In the genomic region with DNA sequence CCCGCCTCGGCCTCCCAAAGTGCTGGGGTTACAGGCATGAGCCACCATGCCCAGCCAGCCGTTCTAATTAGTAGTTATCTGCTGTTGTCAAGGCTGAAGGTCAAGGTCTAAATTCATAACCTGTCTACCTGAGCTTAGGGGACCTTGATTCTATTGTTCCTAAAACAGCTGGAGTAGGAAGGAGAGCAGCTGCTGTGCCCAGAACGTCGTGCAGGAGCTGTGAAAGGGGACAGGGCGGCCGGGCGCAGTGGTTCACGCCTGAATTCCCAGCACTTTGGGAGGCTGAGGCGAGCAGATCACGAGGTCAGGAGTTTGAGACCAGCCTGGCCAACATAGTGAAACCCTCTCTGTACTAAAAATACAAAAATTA, we compare ENCODE assay signal across 25 cellular contexts. TPM values are rescaled to one million over a fixed set of nuclear protein-coding genes. Genes with fewer than 3 reads are reported as not detected.
DNase-seq lines count a peak whose midpoint lies in the region; ATAC-seq and TF ChIP-seq lines count a peak whose summit lies in the region.
"Had no signal": no experiment of that assay in that cellular context is flagged by ENCODE, and none has a peak within 500 bp of the region (broad histone marks: within the 10 kb centered on the region; RNA-seq: fewer than 3 reads in every experiment).

No MANE protein-coding gene starts in this region.

- intact Hi-C loops in ascending aorta (cut with DNase I), result loop anchor here (5.0 kb wide), 1 partner anchor 35 kb away; no protein-coding TSS in a partner anchor
- intact Hi-C loops in esophagus muscularis mucosa (cut with DNase I), result no loop called here

- H3K36me3 Mint-ChIP-seq in progenitor cell of endocrine pancreas (ENCODE audit: insufficient read depth) (peaks cover 10% of the 10 kb centered on the region), neural progenitor cell (peaks cover 8% of the 10 kb centered on the region)
- H3K36me3 Mint-ChIP-seq: activated naive CD4-positive, alpha-beta T cell treated with anti-CD3 and anti-CD28 coated beads, Interleukin-2, amount 50 U/mL, for 72 hours had no signal

- H3K36me3 ChIP-seq in ascending aorta (peaks cover 5 to 12% of the 10 kb centered on the region in 2 donors), esophagus muscularis mucosa (peaks cover 0 to 19% (median 10%) of the 10 kb centered on the region in 4 donors), upper lobe of left lung (peaks cover 6 to 19% (median 10%) of the 10 kb centered on the region in 4 donors), neural progenitor cell (no peaks in the 10 kb centered on the region)

- peaks cover 9 to 25% of the 10 kb centered on the region in 2 donors for H3K4me1 ChIP-seq in ascending aorta
- H3K4me1 ChIP-seq in esophagus muscularis mucosa, result peaks cover 39 to 81% (median 67%) of the 10 kb centered on the region in 4 donors
- peaks cover 29 to 53% (median 45%) of the 10 kb centered on the region in 4 donors for H3K4me1 ChIP-seq in upper lobe of left lung
- H3K4me1 ChIP-seq in neural progenitor cell, result peaks cover 53% of the 10 kb centered on the region

- H3K27ac ChIP-seq in ascending aorta (peak overlapping the region; percentile 80 to 85), esophagus muscularis mucosa (replicated peaks in 1 of 4) (peak overlapping the region; percentile 61 to 78 (median 72)), upper lobe of left lung (peak overlapping the region in 3 of 4 donors; percentile 19 to 77 (median 72)), neural progenitor cell (no peak overlapping the region)
- H3K27ac ChIP-seq: WERI-Rb-1 had no signal

- no peak overlapping the region for H3K4me2 ChIP-seq in neural progenitor cell

- 91% methylated on average over 11 of the region's 11 CpGs for WGBS in esophagus muscularis mucosa
- 92 to 96% methylated on average over 8 to 11 of the region's 11 CpGs for WGBS in upper lobe of left lung, 2 donors

- peak overlapping the region; percentile 35 for H3K27ac Mint-ChIP-seq in progenitor cell of endocrine pancreas
- no peak overlapping the region for H3K27ac Mint-ChIP-seq in neural progenitor cell
- H3K27ac Mint-ChIP-seq: activated T-helper 17 cell treated with anti-CD3 and anti-CD28 coated beads, Interleukin-2, amount 50 U/mL, for 72 hours; CD8-positive, alpha-beta T cell; T-helper 2 cell treated with Interferon-gamma antibody and Interleukin-4, amounts not matched to agents 5 μg/mL and 100 μg/mL, for 36 hours had no signal

- TF ChIP-seq POLR2A in esophagus muscularis mucosa (IDR thresholded peaks at IDR 0.05; ENCODE audit: low read depth), result no peak
- TF ChIP-seq POLR2A in upper lobe of left lung (IDR thresholded peaks at IDR 0.05), result no peak

- H4K20me1 ChIP-seq in neural progenitor cell (ENCODE audit: low read depth), result peaks cover 23% of the 10 kb centered on the region

- H2AFZ ChIP-seq in neural progenitor cell (replicated peaks), result no peak overlapping the region

- H3K79me2 ChIP-seq in neural progenitor cell (ENCODE audit: low read depth), result peaks cover 16% of the 10 kb centered on the region

- H3K4me3 Mint-ChIP-seq in progenitor cell of endocrine pancreas (ENCODE audit: low read depth) (peak overlapping the region; percentile 14), neural progenitor cell (no peak overlapping the region)
- H3K4me3 Mint-ChIP-seq: activated T-helper 17 cell treated with anti-CD3 and anti-CD28 coated beads, Interleukin-2, amount 50 U/mL, for 72 hours; CD8-positive, alpha-beta T cell; stimulated activated naive CD8-positive, alpha-beta T cell treated with anti-CD3 and anti-CD28 coated beads, Interleukin-15, amount 100 ng/mL, for 72 hours; T-helper 2 cell treated with Interferon-gamma antibody and Interleukin-4, amounts not matched to agents 5 μg/mL and 100 μg/mL, for 36 hours had no signal

- no peaks in the 10 kb centered on the region for H3K9me3 ChIP-seq in ascending aorta
- no peaks in the 10 kb centered on the region for H3K9me3 ChIP-seq in esophagus muscularis mucosa
- H3K9me3 ChIP-seq in upper lobe of left lung, result no peaks in the 10 kb centered on the region
- H3K9me3 ChIP-seq in neural progenitor cell (ENCODE audit: low read depth), result no peaks in the 10 kb centered on the region

- H3F3A ChIP-seq in neural progenitor cell (ENCODE audit: low read depth), result peaks cover 37% of the 10 kb centered on the region

- H3K27me3 ChIP-seq in ascending aorta (no peaks in the 10 kb centered on the region), esophagus muscularis mucosa (no peaks in the 10 kb centered on the region), upper lobe of left lung (no peaks in the 10 kb centered on the region), neural progenitor cell (no peaks in the 10 kb centered on the region)

- TF ChIP-seq EP300 in esophagus muscularis mucosa (IDR thresholded peaks at IDR 0.05), result no peak
- TF ChIP-seq EP300 in upper lobe of left lung (IDR thresholded peaks at IDR 0.05), result no peak

- H3K9ac ChIP-seq in neural progenitor cell, result no peak overlapping the region

- DNase-seq in ascending aorta (ENCODE audit: low spot score in 2 of 2), result no peak
- no peak for DNase-seq in esophagus muscularis mucosa (ENCODE audit: extremely low spot score)
- DNase-seq in progenitor cell of endocrine pancreas (ENCODE audit: low spot score, unreplicated experiment), result no peak
- no peak for DNase-seq in upper lobe of left lung
- DNase-seq in neural progenitor cell (ENCODE audit: low spot score), result no peak
- DNase-seq in NCI-H187 (lab: John Stamatoyannopoulos, UW), result no peak
- DNase-seq: activated CD4-positive, alpha-beta T cell treated with anti-CD3 and anti-CD28 coated beads, Interleukin-2, amount 50 U/mL, for 1 hour; CD8-positive, alpha-beta T cell; glutamatergic neuron; H7; KBM-7; left colon; mesendoderm; MM.1S; NCI-H1417 treated with DMSO at 0.1 percent for 48 hours; NCI-H526; nephron progenitor cell; RPMI8226; stimulated activated naive CD8-positive, alpha-beta T cell treated with anti-CD3 and anti-CD28 coated beads, Interleukin-15, amount 100 ng/mL, for 72 hours; WERI-Rb-1 had no signal

- peaks cover 4% of the 10 kb centered on the region for H3K4me1 Mint-ChIP-seq in progenitor cell of endocrine pancreas (ENCODE audit: low read depth)
- peaks cover 71% of the 10 kb centered on the region for H3K4me1 Mint-ChIP-seq in neural progenitor cell
- H3K4me1 Mint-ChIP-seq: stimulated activated naive CD8-positive, alpha-beta T cell treated with anti-CD3 and anti-CD28 coated beads, Interleukin-15, amount 100 ng/mL, for 72 hours had no signal

- H3K27me3 Mint-ChIP-seq in progenitor cell of endocrine pancreas (no peaks in the 10 kb centered on the region), neural progenitor cell (ENCODE audit: insufficient read depth, low read depth) (peaks cover 3% of the 10 kb centered on the region)
- H3K27me3 Mint-ChIP-seq: activated T-helper 17 cell treated with anti-CD3 and anti-CD28 coated beads, Interleukin-2, amount 50 U/mL, for 72 hours; stimulated activated naive CD8-positive, alpha-beta T cell treated with anti-CD3 and anti-CD28 coated beads, Interleukin-15, amount 100 ng/mL, for 72 hours had no signal

- TF ChIP-seq CTCF in ascending aorta (IDR thresholded peaks at IDR 0.05), result no peak
- no peak for TF ChIP-seq CTCF in esophagus muscularis mucosa (IDR thresholded peaks at IDR 0.05)
- no peak for TF ChIP-seq CTCF in progenitor cell of endocrine pancreas (IDR thresholded peaks at IDR 0.05; ENCODE audit: unreplicated experiment)
- no peak for TF ChIP-seq CTCF in upper lobe of left lung (IDR thresholded peaks at IDR 0.05)
- no peak for TF ChIP-seq CTCF in neural progenitor cell (IDR thresholded peaks at IDR 0.05)

- ATAC-seq in upper lobe of left lung (ENCODE audit: low FRiP score in 2 of 2) (no peak), HG02970 (IDR thresholded peaks at IDR 0.05; ENCODE audit: low FRiP score, unreplicated experiment) (no peak)
- ATAC-seq: activated naive CD4-positive, alpha-beta T cell treated with anti-CD3 and anti-CD28 coated beads, Interleukin-2, amount 50 U/mL, for 72 hours; activated T-helper 17 cell treated with anti-CD3 and anti-CD28 coated beads, Interleukin-2, amount 50 U/mL, for 72 hours; CD8-positive, alpha-beta T cell; SK-N-SH treated with all-trans-retinoic acid at 6 μM for 48 hours; stimulated activated naive CD8-positive, alpha-beta T cell treated with anti-CD3 and anti-CD28 coated beads, Interleukin-15, amount 100 ng/mL, for 72 hours had no signal

- no peaks in the 10 kb centered on the region for H3K9me3 Mint-ChIP-seq in progenitor cell of endocrine pancreas (ENCODE audit: low read depth)
- H3K9me3 Mint-ChIP-seq in neural progenitor cell, result no peaks in the 10 kb centered on the region
- H3K9me3 Mint-ChIP-seq: activated naive CD4-positive, alpha-beta T cell treated with anti-CD3 and anti-CD28 coated beads, Interleukin-2, amount 50 U/mL, for 72 hours; activated T-helper 17 cell treated with anti-CD3 and anti-CD28 coated beads, Interleukin-2, amount 50 U/mL, for 72 hours; CD8-positive, alpha-beta T cell; nephron progenitor cell; stimulated activated naive CD8-positive, alpha-beta T cell treated with anti-CD3 and anti-CD28 coated beads, Interleukin-15, amount 100 ng/mL, for 72 hours; T-helper 2 cell treated with Interferon-gamma antibody and Interleukin-4, amounts not matched to agents 5 μg/mL and 100 μg/mL, for 36 hours had no signal

- H3K4me3 ChIP-seq in ascending aorta, result no peak overlapping the region
- H3K4me3 ChIP-seq in esophagus muscularis mucosa, result no peak overlapping the region
- H3K4me3 ChIP-seq in upper lobe of left lung, result no peak overlapping the region
- no peak overlapping the region for H3K4me3 ChIP-seq in neural progenitor cell

RNA-seq across cellular contexts. Expression of a gene that starts 21.0 kb away (rescaled TPM):
- 125 TPM for total RNA-seq in ascending aorta
- total RNA-seq in esophagus muscularis mucosa, result 10 to 100 TPM; 35.3 to 71.4 (median 46.3) TPM
- 168 and 197 TPM in 2 replicates for total RNA-seq in progenitor cell of endocrine pancreas
- total RNA-seq in upper lobe of left lung, result 100 to 1,000 TPM in 2 of 6 donors, 10 to 100 TPM in 4; 62.3 to 320 (median 90.5) TPM
- total RNA-seq in neural progenitor cell (ENCODE audit: low replicate concordance), result 23.6 and 96.8 TPM in 2 replicates

RNA-seq across cellular contexts. Expression of a gene that starts 37.9 kb away (rescaled TPM):
- total RNA-seq in ascending aorta (112 TPM), esophagus muscularis mucosa (10 to 100 TPM; 16.2 to 43.5 (median 35.5) TPM), progenitor cell of endocrine pancreas (47.6 and 50.6 TPM in 2 replicates), upper lobe of left lung (100 to 1,000 TPM in 1 of 6 donors, 10 to 100 TPM in 5; 24.1 to 113 (median 48.5) TPM), neural progenitor cell (ENCODE audit: low replicate concordance) (5.7 and 12.6 TPM in 2 replicates)

RNA-seq across cellular contexts. Expression of a gene that starts 38.9 kb away (rescaled TPM):
- total RNA-seq in ascending aorta, result 92.7 TPM
- total RNA-seq in esophagus muscularis mucosa, result 10 to 100 TPM; 14.5 to 32.1 (median 24.1) TPM
- total RNA-seq in progenitor cell of endocrine pancreas, result 56.0 and 56.4 TPM in 2 replicates
- total RNA-seq in upper lobe of left lung, result 100 to 1,000 TPM in 2 of 6 donors, 10 to 100 TPM in 4; 19.5 to 125 (median 31.3) TPM
- 20.5 and 47.8 TPM in 2 replicates for total RNA-seq in neural progenitor cell (ENCODE audit: low replicate concordance)

RNA-seq across cellular contexts. Expression of a gene that starts 48.0 kb away (rescaled TPM):
- 41.8 TPM for total RNA-seq in ascending aorta
- 10 to 100 TPM in 2 of 4 donors, 1 to 10 TPM in 2; 6.1 to 12.3 (median 9.1) TPM for total RNA-seq in esophagus muscularis mucosa
- total RNA-seq in progenitor cell of endocrine pancreas, result 232 and 235 TPM in 2 replicates
- 100 to 1,000 TPM; 113 to 256 (median 175) TPM for total RNA-seq in upper lobe of left lung
- 16.6 and 60.2 TPM in 2 replicates for total RNA-seq in neural progenitor cell (ENCODE audit: low replicate concordance)
